Comparison of ENCODE assay signal across 38 cellular contexts in genomic region chr17:15470536-15470935, GRCh38.
"Had no signal": no experiment of that assay in that cellular context is flagged by ENCODE, and none has a peak within 500 bp of the region (broad histone marks: within the 10 kb centered on the region; RNA-seq: fewer than 3 reads in every experiment).

No MANE protein-coding gene starts in this region.

- H3K9me3 Mint-ChIP-seq: activated B cell treated with CpG ODN at 0.5 μM for 24 hours; activated naive CD4-positive, alpha-beta T cell treated with anti-CD3 and anti-CD28 coated beads for 36 hours; activated naive CD4-positive, alpha-beta T cell treated with anti-CD3 and anti-CD28 coated beads, Interleukin-2, amount 50 U/mL, for 24 hours; activated naive CD8-positive, alpha-beta T cell treated with anti-CD3 and anti-CD28 coated beads for 36 hours; activated naive CD8-positive, alpha-beta T cell treated with anti-CD3 and anti-CD28 coated beads, Interleukin-2, amount 50 U/mL, for 24 hours; activated T-helper 1 cell treated with anti-CD3 and anti-CD28 coated beads, Interleukin-12 subunit alpha, Interleukin-12 subunit beta, Interleukin-2, Interleukin-4 antibody, amounts not matched to agents 30 ng/mL and 10 ng/mL and 1 ng/mL, durations not matched to agents 14 hours and 24 hours and 36 hours; activated T-helper 2 cell treated with anti-CD3 and anti-CD28 coated beads, Interferon-gamma antibody, Interleukin-2, Interleukin-4, amounts not matched to agents 10 μg/mL and 5 μg/mL and 100 μg/mL, durations not matched to agents 14 hours and 24 hours and 36 hours; brain; dendritic cell treated with granulocyte-macrophage colony-stimulating factor and Interleukin-4, amounts not matched to agents 40 ng/mL and 50 ng/mL, for 4 days; endodermal cell; T-helper 2 cell treated with Interferon-gamma antibody and Interleukin-4, amounts not matched to agents 5 μg/mL and 100 μg/mL, for 36 hours had no signal

- ATAC-seq: activated CD4-positive, CD25-positive, alpha-beta regulatory T cell treated with anti-CD3 and anti-CD28 coated beads, Interleukin-2, amount 50 U/mL, for 24 hours; activated CD8-positive, alpha-beta memory T cell treated with anti-CD3 and anti-CD28 coated beads, Interleukin-2, amount 10 ng/mL, durations not matched to agents 7 days and 5 days; activated CD8-positive, alpha-beta T cell treated with anti-CD3 and anti-CD28 coated beads, Interleukin-2, amount 10 ng/mL, durations not matched to agents 7 days and 5 days; activated naive CD8-positive, alpha-beta T cell treated with anti-CD3 and anti-CD28 coated beads, Interleukin-2, amount 50 U/mL, for 24 hours; gastroesophageal sphincter; heart right ventricle; T-helper 17 cell had no signal

- H3K36me3 ChIP-seq: adrenal gland, ascending aorta, breast epithelium, cardiac muscle cell, esophagus muscularis mucosa, gastroesophageal sphincter, heart right ventricle, WERI-Rb-1 had no signal

- H3K27ac Mint-ChIP-seq: activated B cell treated with CpG ODN at 0.5 μM for 24 hours; activated CD8-positive, alpha-beta memory T cell treated with anti-CD3 and anti-CD28 coated beads, Interleukin-2, amount 10 ng/mL, durations not matched to agents 7 days and 5 days; activated CD8-positive, alpha-beta T cell treated with anti-CD3 and anti-CD28 coated beads, Interleukin-2, amount 10 ng/mL, durations not matched to agents 7 days and 5 days; activated naive CD4-positive, alpha-beta T cell treated with anti-CD3 and anti-CD28 coated beads for 36 hours; activated naive CD4-positive, alpha-beta T cell treated with anti-CD3 and anti-CD28 coated beads, Interleukin-2, amount 50 U/mL, for 24 hours; activated naive CD8-positive, alpha-beta T cell treated with anti-CD3 and anti-CD28 coated beads for 36 hours; activated naive CD8-positive, alpha-beta T cell treated with anti-CD3 and anti-CD28 coated beads, Interleukin-2, amount 50 U/mL, for 24 hours; activated T-helper 1 cell treated with anti-CD3 and anti-CD28 coated beads, Interleukin-12 subunit alpha, Interleukin-12 subunit beta, Interleukin-2, Interleukin-4 antibody, amounts not matched to agents 30 ng/mL and 10 ng/mL and 1 ng/mL, durations not matched to agents 14 hours and 24 hours and 36 hours; activated T-helper 2 cell treated with anti-CD3 and anti-CD28 coated beads, Interferon-gamma antibody, Interleukin-2, Interleukin-4, amounts not matched to agents 10 μg/mL and 5 μg/mL and 100 μg/mL, durations not matched to agents 14 hours and 24 hours and 36 hours; brain; dendritic cell treated with granulocyte-macrophage colony-stimulating factor and Interleukin-4, amounts not matched to agents 40 ng/mL and 50 ng/mL, for 4 days; endodermal cell; T-helper 17 cell; T-helper 2 cell treated with Interferon-gamma antibody and Interleukin-4, amounts not matched to agents 5 μg/mL and 100 μg/mL, for 36 hours had no signal

- H3K36me3 Mint-ChIP-seq: activated naive CD8-positive, alpha-beta T cell treated with anti-CD3 and anti-CD28 coated beads for 36 hours had no signal

- H3K4me3 ChIP-seq: adrenal gland, ascending aorta, breast epithelium, cardiac muscle cell, coronary artery, dorsolateral prefrontal cortex, esophagus muscularis mucosa, gastroesophageal sphincter, heart right ventricle had no signal

- H3K9me3 ChIP-seq: adrenal gland, ascending aorta, breast epithelium, esophagus muscularis mucosa, gastroesophageal sphincter, heart right ventricle had no signal

- H3K4me3 Mint-ChIP-seq: activated B cell treated with CpG ODN at 0.5 μM for 24 hours; activated CD8-positive, alpha-beta memory T cell treated with anti-CD3 and anti-CD28 coated beads, Interleukin-2, amount 10 ng/mL, durations not matched to agents 7 days and 5 days; activated CD8-positive, alpha-beta T cell treated with anti-CD3 and anti-CD28 coated beads, Interleukin-2, amount 10 ng/mL, durations not matched to agents 7 days and 5 days; activated naive CD4-positive, alpha-beta T cell treated with anti-CD3 and anti-CD28 coated beads for 36 hours; activated naive CD4-positive, alpha-beta T cell treated with anti-CD3 and anti-CD28 coated beads, Interleukin-2, amount 50 U/mL, for 24 hours; activated naive CD8-positive, alpha-beta T cell treated with anti-CD3 and anti-CD28 coated beads for 36 hours; activated naive CD8-positive, alpha-beta T cell treated with anti-CD3 and anti-CD28 coated beads, Interleukin-2, amount 50 U/mL, for 24 hours; activated T-helper 1 cell treated with anti-CD3 and anti-CD28 coated beads, Interleukin-12 subunit alpha, Interleukin-12 subunit beta, Interleukin-2, Interleukin-4 antibody, amounts not matched to agents 30 ng/mL and 10 ng/mL and 1 ng/mL, durations not matched to agents 14 hours and 24 hours and 36 hours; brain; dendritic cell treated with granulocyte-macrophage colony-stimulating factor and Interleukin-4, amounts not matched to agents 40 ng/mL and 50 ng/mL, for 4 days; endodermal cell; T-helper 17 cell; T-helper 2 cell treated with Interferon-gamma antibody and Interleukin-4, amounts not matched to agents 5 μg/mL and 100 μg/mL, for 36 hours had no signal

- H3K4me1 Mint-ChIP-seq: activated B cell treated with CpG ODN at 0.5 μM for 24 hours; activated CD8-positive, alpha-beta memory T cell treated with anti-CD3 and anti-CD28 coated beads, Interleukin-2, amount 10 ng/mL, durations not matched to agents 7 days and 5 days; activated naive CD4-positive, alpha-beta T cell treated with anti-CD3 and anti-CD28 coated beads, Interleukin-2, amount 50 U/mL, for 24 hours; activated naive CD8-positive, alpha-beta T cell treated with anti-CD3 and anti-CD28 coated beads for 36 hours; activated naive CD8-positive, alpha-beta T cell treated with anti-CD3 and anti-CD28 coated beads, Interleukin-2, amount 50 U/mL, for 24 hours; brain; T-helper 17 cell had no signal

- DNase-seq: activated B cell treated with CpG ODN at 0.5 μM for 24 hours; activated CD4-positive, alpha-beta T cell treated with anti-CD3 and anti-CD28 coated beads for 48 hours; activated CD4-positive, alpha-beta T cell treated with anti-CD3 and anti-CD28 coated beads, Interleukin-2, amount 50 U/mL, for 1 hour; activated CD4-positive, alpha-beta T cell treated with anti-CD3 and anti-CD28 coated beads, Interleukin-2, amount 50 U/mL, for 48 hours; activated CD8-positive, alpha-beta memory T cell treated with anti-CD3 and anti-CD28 coated beads, Interleukin-2, amount 10 ng/mL, durations not matched to agents 7 days and 5 days; activated CD8-positive, alpha-beta memory T cell treated with anti-CD3 and anti-CD28 coated beads, Interleukin-2, amount 50 U/mL, for 4 hours; activated CD8-positive, alpha-beta T cell treated with anti-CD3 and anti-CD28 coated beads, Interleukin-2, amount 10 ng/mL, durations not matched to agents 7 days and 5 days; activated effector memory CD4-positive, alpha-beta T cell treated with anti-CD3 and anti-CD28 coated beads, Interleukin-2, amount 50 U/mL, for 16 hours; activated naive CD4-positive, alpha-beta T cell treated with anti-CD3 and anti-CD28 coated beads for 36 hours; activated naive CD8-positive, alpha-beta T cell treated with anti-CD3 and anti-CD28 coated beads for 36 hours; activated naive CD8-positive, alpha-beta T cell treated with anti-CD3 and anti-CD28 coated beads, Interleukin-2, amount 50 U/mL, for 24 hours; activated T-cell treated with anti-CD3 and anti-CD28 coated beads, Interleukin-2, amount 50 U/mL, for 1 hour; activated T-cell treated with anti-CD3 and anti-CD28 coated beads, Interleukin-2, amount 50 U/mL, for 48 hours; adrenal gland; amygdala; central memory CD4-positive, alpha-beta T cell; dorsolateral prefrontal cortex; effector memory CD4-positive, alpha-beta T cell; endodermal cell; foreskin melanocyte; heart right ventricle; T-helper 1 cell; T-helper 17 cell; T1000; WERI-Rb-1 had no signal

- H3K27me3 Mint-ChIP-seq: activated B cell treated with CpG ODN at 0.5 μM for 24 hours; activated CD8-positive, alpha-beta memory T cell treated with anti-CD3 and anti-CD28 coated beads, Interleukin-2, amount 10 ng/mL, durations not matched to agents 7 days and 5 days; activated naive CD4-positive, alpha-beta T cell treated with anti-CD3 and anti-CD28 coated beads, Interleukin-2, amount 50 U/mL, for 24 hours; activated naive CD8-positive, alpha-beta T cell treated with anti-CD3 and anti-CD28 coated beads for 36 hours; activated naive CD8-positive, alpha-beta T cell treated with anti-CD3 and anti-CD28 coated beads, Interleukin-2, amount 50 U/mL, for 24 hours; brain; dendritic cell treated with granulocyte-macrophage colony-stimulating factor and Interleukin-4, amounts not matched to agents 40 ng/mL and 50 ng/mL, for 4 days; T-helper 17 cell had no signal

- H3K27me3 ChIP-seq: adrenal gland, ascending aorta, breast epithelium, cardiac muscle cell, dorsolateral prefrontal cortex, esophagus muscularis mucosa, gastroesophageal sphincter, heart right ventricle had no signal

- H3K4me1 ChIP-seq: adrenal gland, breast epithelium had no signal

- H3K27ac ChIP-seq: adrenal gland, ascending aorta, breast epithelium, cardiac muscle cell, coronary artery, dorsolateral prefrontal cortex, esophagus muscularis mucosa, gastroesophageal sphincter, heart right ventricle, WERI-Rb-1 had no signal
